In the genomic region with DNA sequence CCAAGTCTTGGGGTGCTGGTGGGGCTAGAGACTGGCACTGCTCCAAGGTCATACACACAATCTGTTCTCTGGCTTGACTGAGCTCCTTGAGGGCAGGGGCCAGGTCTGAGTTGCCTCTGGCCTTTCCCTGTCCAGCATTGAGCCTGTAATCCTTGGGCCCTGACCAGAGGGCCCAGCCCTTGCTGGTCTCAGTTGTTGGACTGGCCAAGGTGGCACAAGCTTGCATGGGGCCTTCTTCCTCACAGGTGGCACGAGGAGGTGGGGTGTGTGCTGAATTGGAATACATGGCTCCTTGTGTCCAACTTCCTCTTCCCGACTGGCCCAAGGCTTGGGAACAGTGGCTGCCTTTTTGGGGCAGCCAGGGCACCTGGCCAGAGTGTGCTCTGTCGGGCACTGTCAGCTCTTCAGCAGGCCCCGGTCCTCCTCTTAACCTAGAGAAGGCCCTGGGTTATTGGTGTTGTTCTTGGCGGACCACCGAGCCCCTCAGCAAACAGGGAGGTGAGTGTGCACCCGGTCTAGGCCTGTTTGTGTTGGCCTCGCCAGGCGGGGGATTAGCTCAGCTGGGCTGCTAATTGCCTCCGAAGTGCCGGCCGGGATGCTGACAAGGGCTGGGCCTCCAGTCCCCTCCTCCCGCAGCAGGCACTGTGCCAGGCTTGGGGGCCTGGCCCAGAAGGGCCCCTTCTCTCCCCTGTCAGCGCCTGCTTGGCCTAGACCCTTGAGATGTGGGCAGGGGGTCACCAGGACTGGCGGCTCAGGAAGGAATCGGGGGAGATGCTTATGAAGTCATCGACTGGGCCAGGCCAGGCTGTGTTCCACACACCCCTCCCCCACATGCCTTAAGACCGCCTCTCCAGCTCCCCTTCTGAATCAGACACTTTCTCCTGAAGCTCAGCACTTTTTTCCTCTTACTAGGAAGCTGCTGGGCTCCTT, we compare ENCODE assay signal across 11 cellular contexts. TPM values are rescaled to one million over a fixed set of nuclear protein-coding genes. Genes with fewer than 3 reads are reported as not detected.
DNase-seq lines count a peak whose midpoint lies in the region; FAIRE-seq and TF ChIP-seq lines count a peak whose summit lies in the region.
"Had no signal": no experiment of that assay in that cellular context is flagged by ENCODE, and none has a peak within 500 bp of the region (broad histone marks: within the 10 kb centered on the region; RNA-seq: fewer than 3 reads in every experiment).

No MANE protein-coding gene starts in this region.

- FAIRE-seq in D721Med (lab: Jason Lieb, UNC) = no peak

- no peak overlapping the region for H3K27ac Mint-ChIP-seq in activated T-helper 2 cell treated with anti-CD3 and anti-CD28 coated beads, Interferon-gamma antibody, Interleukin-2, Interleukin-4, amounts not matched to agents 10 μg/mL and 5 μg/mL and 100 μg/mL, durations not matched to agents 14 hours and 24 hours and 36 hours

- DNase-seq in NCI-H1092 (lab: John Stamatoyannopoulos, UW) (peak; percentile 80), astrocyte of the cerebellum (ENCODE audit: low read depth) (peak; percentile 59), iPS-NIHi11 (ENCODE audit: low spot score) (peak; percentile 55), sigmoid colon (peak; percentile 62), occipital lobe (lab: John Stamatoyannopoulos, UW) (no peak), D721Med (ENCODE audit: insufficient read length, low spot score) (no peak), NCI-H1436 (lab: John Stamatoyannopoulos, UW) (no peak)
- no peak for DNase-seq in activated T-helper 2 cell treated with anti-CD3 and anti-CD28 coated beads, Interferon-gamma antibody, Interleukin-2, Interleukin-4, amounts not matched to agents 10 μg/mL and 5 μg/mL and 100 μg/mL, durations not matched to agents 14 hours and 24 hours and 36 hours (ENCODE audit: low spot score)
- DNase-seq: psoas muscle had no signal

- no peaks in the 10 kb centered on the region for H3K9me3 Mint-ChIP-seq in activated T-helper 2 cell treated with anti-CD3 and anti-CD28 coated beads, Interferon-gamma antibody, Interleukin-2, Interleukin-4, amounts not matched to agents 10 μg/mL and 5 μg/mL and 100 μg/mL, durations not matched to agents 14 hours and 24 hours and 36 hours

- TF ChIP-seq EP300 in sigmoid colon (IDR thresholded peaks at IDR 0.05) = no peak

- no peaks in the 10 kb centered on the region for H3K27me3 ChIP-seq in sigmoid colon
- H3K27me3 ChIP-seq: Peyer's patch had no signal

- no peaks in the 10 kb centered on the region for H3K9me3 ChIP-seq in sigmoid colon
- H3K9me3 ChIP-seq: Peyer's patch, psoas muscle had no signal

- peaks cover 0 to 7% (median under 1%) of the 10 kb centered on the region in 4 donors for H3K36me3 ChIP-seq in sigmoid colon

- H3K4me1 ChIP-seq in sigmoid colon = peaks cover 0 to 83% (median 68%) of the 10 kb centered on the region in 4 donors
- H3K4me1 ChIP-seq: psoas muscle had no signal

- H3K27me3 Mint-ChIP-seq in activated T-helper 2 cell treated with anti-CD3 and anti-CD28 coated beads, Interferon-gamma antibody, Interleukin-2, Interleukin-4, amounts not matched to agents 10 μg/mL and 5 μg/mL and 100 μg/mL, durations not matched to agents 14 hours and 24 hours and 36 hours (ENCODE audit: low read depth) = no peaks in the 10 kb centered on the region

- no peak for TF ChIP-seq POLR2A in sigmoid colon (IDR thresholded peaks at IDR 0.05)

- intact Hi-C loops in sigmoid colon (cut with DNase I) = no loop called here
- intact Hi-C loops in activated T-helper 2 cell treated with anti-CD3 and anti-CD28 coated beads, Interferon-gamma antibody, Interleukin-2, Interleukin-4, amounts not matched to agents 10 μg/mL and 5 μg/mL and 100 μg/mL, durations not matched to agents 14 hours and 24 hours and 36 hours (cut with micrococcal nuclease) = no loop called here

- 74 to 75% methylated on average over 18 of the region's 18 CpGs for WGBS in sigmoid colon, 2 donors

- peaks cover 5% of the 10 kb centered on the region for H3K4me1 Mint-ChIP-seq in activated T-helper 2 cell treated with anti-CD3 and anti-CD28 coated beads, Interferon-gamma antibody, Interleukin-2, Interleukin-4, amounts not matched to agents 10 μg/mL and 5 μg/mL and 100 μg/mL, durations not matched to agents 14 hours and 24 hours and 36 hours (ENCODE audit: low read depth)

- H3K4me3 ChIP-seq in astrocyte of the cerebellum (ENCODE audit: low read depth, low read length) (no peak overlapping the region), sigmoid colon (no peak overlapping the region)
- H3K4me3 ChIP-seq: Peyer's patch, psoas muscle had no signal

- no peak for TF ChIP-seq CTCF in astrocyte of the cerebellum (IDR thresholded peaks at IDR 0.05; ENCODE audit: low read depth, low read length, missing control alignments)
- TF ChIP-seq CTCF in sigmoid colon (IDR thresholded peaks at IDR 0.05) = no peak
- no peak for TF ChIP-seq CTCF in D721Med (IDR thresholded peaks at IDR 0.05; ENCODE audit: insufficient read depth, missing control alignments)

- peaks cover 25% of the 10 kb centered on the region for H3K36me3 Mint-ChIP-seq in activated T-helper 2 cell treated with anti-CD3 and anti-CD28 coated beads, Interferon-gamma antibody, Interleukin-2, Interleukin-4, amounts not matched to agents 10 μg/mL and 5 μg/mL and 100 μg/mL, durations not matched to agents 14 hours and 24 hours and 36 hours (ENCODE audit: low read depth)

- peak overlapping the region in 2 of 4 donors; percentile 27 to 46 for H3K27ac ChIP-seq in sigmoid colon
- H3K27ac ChIP-seq: psoas muscle had no signal

- H3K4me3 Mint-ChIP-seq in activated T-helper 2 cell treated with anti-CD3 and anti-CD28 coated beads, Interferon-gamma antibody, Interleukin-2, Interleukin-4, amounts not matched to agents 10 μg/mL and 5 μg/mL and 100 μg/mL, durations not matched to agents 14 hours and 24 hours and 36 hours (ENCODE audit: low read depth) = no peak overlapping the region

- in situ Hi-C loops in astrocyte of the cerebellum (cut with HindIII; ENCODE audit: low sequenced_read_pairs) = loop anchor here (5.0 to 25.0 kb wide), 3 partner anchors 62 to 273 kb away; a partner anchor contains a TSS

RNA-seq across cellular contexts. Expression of a gene that starts 28.5 kb away (rescaled TPM):
- total RNA-seq in sigmoid colon = under 1 TPM; 0.14 to 0.36 (median 0.22) TPM
- polyA plus RNA-seq in sigmoid colon = 1 to 10 TPM in 1 of 3 donors, under 1 TPM in 2; 0.60 to 1.2 (median 0.92) TPM
- not detected in 2 replicates for total RNA-seq in activated T-helper 2 cell treated with anti-CD3 and anti-CD28 coated beads, Interferon-gamma antibody, Interleukin-2, Interleukin-4, amounts not matched to agents 10 μg/mL and 5 μg/mL and 100 μg/mL, durations not matched to agents 14 hours and 24 hours and 36 hours
- total RNA-seq in occipital lobe = 5.6 TPM
- total RNA-seq: epithelial cell of proximal tubule had no signal

Comparison
In these comparisons a context has a peak if more than half of its experiments do, and no peak if none do; other contexts are left out.
1. DNase-seq: peak in NCI-H1092 (single experiment), astrocyte of the cerebellum (single experiment), iPS-NIHi11 (single experiment) and sigmoid colon (single experiment); none in activated T-helper 2 cell treated with anti-CD3 and anti-CD28 coated beads, Interferon-gamma antibody, Interleukin-2, Interleukin-4, amounts not matched to agents 10 μg/mL and 5 μg/mL and 100 μg/mL, durations not matched to agents 14 hours and 24 hours and 36 hours (single experiment), occipital lobe (single experiment), D721Med (single experiment) and NCI-H1436 (single experiment).